In the genomic region with DNA sequence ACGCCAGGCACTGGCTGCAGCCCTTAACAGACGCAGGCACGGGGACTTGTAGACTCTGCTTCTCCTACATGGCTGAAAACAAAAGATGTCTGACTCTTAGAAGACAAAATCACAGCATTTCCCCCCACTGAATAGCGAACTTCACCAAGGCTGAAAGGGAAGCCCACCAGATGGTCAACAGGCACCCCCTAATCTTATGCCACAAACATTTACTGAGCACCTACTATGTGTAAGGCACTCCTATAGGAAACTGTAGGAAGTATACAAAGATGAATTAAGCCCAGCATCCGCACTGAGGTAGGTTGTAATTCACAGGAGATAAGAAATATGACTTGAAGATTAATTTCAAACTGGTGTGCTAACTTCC, we compare ENCODE assay signal across 9 cellular contexts. TPM values are rescaled to one million over a fixed set of nuclear protein-coding genes. Genes with fewer than 3 reads are reported as not detected.
DNase-seq lines count a peak whose midpoint lies in the region; ATAC-seq and TF ChIP-seq lines count a peak whose summit lies in the region.
"Had no signal": no experiment of that assay in that cellular context is flagged by ENCODE, and none has a peak within 500 bp of the region (broad histone marks: within the 10 kb centered on the region; RNA-seq: fewer than 3 reads in every experiment).

No MANE protein-coding gene starts in this region.

- peak overlapping the region; percentile 79 for H3K27ac ChIP-seq in WERI-Rb-1
- peak overlapping the region; percentile 95 for H3K27ac ChIP-seq in iPS-20b (ENCODE audit: low read length)
- peak overlapping the region; percentile 99 for H3K27ac ChIP-seq in stomach smooth muscle (ENCODE audit: low read length)

- H3K4me3 ChIP-seq in H7 (ENCODE audit: insufficient read depth, low read depth, low read length): peak overlapping the region; percentile 37
- peak overlapping the region; percentile 37 for H3K4me3 ChIP-seq in WERI-Rb-1 (ENCODE audit: low read depth, low read length)
- H3K4me3 ChIP-seq in iPS-20b (ENCODE audit: low read length): peak overlapping the region; percentile 78
- peak overlapping the region; percentile 86 to 91 for H3K4me3 ChIP-seq in stomach smooth muscle (ENCODE audit: low read length in 2 of 2)

- H3K27me3 ChIP-seq in H7 (ENCODE audit: control insufficient read depth, insufficient read depth, low read length) (no peaks in the 10 kb centered on the region), WERI-Rb-1 (ENCODE audit: insufficient read depth, low read depth, severe bottlenecking) (no peaks in the 10 kb centered on the region), iPS-20b (ENCODE audit: insufficient read depth, low read length) (no peaks in the 10 kb centered on the region), stomach smooth muscle (ENCODE audit: control insufficient read depth in 1 of 2, insufficient read depth in 2 of 2, low read length in 2 of 2) (no peaks in the 10 kb centered on the region)

- TF ChIP-seq CTCF in WERI-Rb-1 (IDR thresholded peaks at IDR 0.05; ENCODE audit: low read depth, low read length): no peak

- H3K9me3 ChIP-seq in WERI-Rb-1 (ENCODE audit: severe bottlenecking): no peaks in the 10 kb centered on the region
- no peaks in the 10 kb centered on the region for H3K9me3 ChIP-seq in iPS-20b (ENCODE audit: insufficient read depth, low read depth, low read length)
- no peaks in the 10 kb centered on the region for H3K9me3 ChIP-seq in stomach smooth muscle (ENCODE audit: control insufficient read depth in 2 of 2, low read length in 2 of 2)

- H3K4me1 ChIP-seq in iPS-20b (ENCODE audit: insufficient read depth, low read length) (peaks cover 33% of the 10 kb centered on the region), stomach smooth muscle (ENCODE audit: control insufficient read depth, insufficient read depth, low read length) (peaks cover 60% of the 10 kb centered on the region)

- no peak for DNase-seq in H7
- DNase-seq in WERI-Rb-1: no peak
- no peak for DNase-seq in SW480 (ENCODE audit: low spot score)
- DNase-seq in activated naive CD4-positive, alpha-beta T cell treated with anti-CD3 and anti-CD28 coated beads for 36 hours: no peak
- no peak for DNase-seq in HUDEP-2 (lab: John Stamatoyannopoulos, UW; ENCODE audit: unreplicated experiment in 76 of 76)

- H3K9ac ChIP-seq in iPS-20b (ENCODE audit: low read depth, low read length) (peak overlapping the region; percentile 92), stomach smooth muscle (ENCODE audit: low read length in 2 of 2) (peak overlapping the region; percentile 79 to 97)

- CTCF ChIA-PET in activated naive CD4-positive, alpha-beta T cell treated with anti-CD3 and anti-CD28 coated beads for 36 hours (lab: Charles Lee): interaction anchor here (1.6 kb wide), 1 partner anchor 17 kb away, joined by 4 read pairs; no protein-coding TSS in a partner anchor

- H3K27me3 Mint-ChIP-seq in activated naive CD4-positive, alpha-beta T cell treated with anti-CD3 and anti-CD28 coated beads for 36 hours (ENCODE audit: low read depth): no peaks in the 10 kb centered on the region
- H3K27me3 Mint-ChIP-seq: central memory CD8-positive, alpha-beta T cell had no signal

- H3K4me1 Mint-ChIP-seq in activated naive CD4-positive, alpha-beta T cell treated with anti-CD3 and anti-CD28 coated beads for 36 hours (ENCODE audit: low read depth): peaks cover 32% of the 10 kb centered on the region

- H3K9me3 Mint-ChIP-seq in activated naive CD4-positive, alpha-beta T cell treated with anti-CD3 and anti-CD28 coated beads for 36 hours: no peaks in the 10 kb centered on the region
- H3K9me3 Mint-ChIP-seq: central memory CD8-positive, alpha-beta T cell had no signal

- no peak overlapping the region for H3K4me3 Mint-ChIP-seq in activated naive CD4-positive, alpha-beta T cell treated with anti-CD3 and anti-CD28 coated beads for 36 hours
- H3K4me3 Mint-ChIP-seq: central memory CD8-positive, alpha-beta T cell had no signal

- peaks cover 2% of the 10 kb centered on the region for H3K36me3 Mint-ChIP-seq in activated naive CD4-positive, alpha-beta T cell treated with anti-CD3 and anti-CD28 coated beads for 36 hours (ENCODE audit: low read depth)

- ATAC-seq in HG03039 (IDR thresholded peaks at IDR 0.05; ENCODE audit: unreplicated experiment): no peak

- no peak overlapping the region for H3K27ac Mint-ChIP-seq in activated naive CD4-positive, alpha-beta T cell treated with anti-CD3 and anti-CD28 coated beads for 36 hours

- intact Hi-C loops in activated naive CD4-positive, alpha-beta T cell treated with anti-CD3 and anti-CD28 coated beads for 36 hours (cut with micrococcal nuclease): no loop called here

- H3K36me3 ChIP-seq in H7 (replicated peaks; ENCODE audit: control insufficient read depth, insufficient read depth, low read length) (no peaks in the 10 kb centered on the region), WERI-Rb-1 (peaks cover 36% of the 10 kb centered on the region), iPS-20b (ENCODE audit: insufficient read depth, low read depth, low read length) (no peaks in the 10 kb centered on the region), stomach smooth muscle (ENCODE audit: control insufficient read depth in 2 of 2, insufficient read depth in 2 of 2, low read length in 2 of 2) (no peaks in the 10 kb centered on the region)

RNA-seq across cellular contexts. Expression of a gene that starts 38.3 kb away (rescaled TPM):
- 97.5 and 125 TPM in 2 replicates for total RNA-seq in H7 (2014; rRNA removed; shearing (Covaris generic))
- 100 to 1,000 TPM; 189 to 194 TPM for total RNA-seq in activated naive CD4-positive, alpha-beta T cell treated with anti-CD3 and anti-CD28 coated beads for 36 hours

RNA-seq across cellular contexts. Expression of a gene that starts 38.6 kb away (rescaled TPM):
- 4.2 and 6.7 TPM in 2 replicates for total RNA-seq in H7 (2014; rRNA removed; shearing (Covaris generic))
- total RNA-seq in activated naive CD4-positive, alpha-beta T cell treated with anti-CD3 and anti-CD28 coated beads for 36 hours: 1 to 10 TPM; 6.8 to 8.3 TPM

RNA-seq across cellular contexts. Expression of a gene that starts 43.3 kb away (rescaled TPM):
- 3.1 and 4.5 TPM in 2 replicates for total RNA-seq in H7 (2014; rRNA removed; shearing (Covaris generic))
- 1 to 10 TPM; 4.1 to 5.4 TPM for total RNA-seq in activated naive CD4-positive, alpha-beta T cell treated with anti-CD3 and anti-CD28 coated beads for 36 hours

Comparison
In these comparisons a context has a peak if more than half of its experiments do, and no peak if none do; other contexts are left out.
1. H3K4me3 ChIP-seq: peak in every context shown above with its lines; median percentile 88 in stomach smooth muscle; 78 in iPS-20b; 37 in H7; 37 in WERI-Rb-1.